ENCODE assay signal across 2 cellular contexts in the genomic region with DNA sequence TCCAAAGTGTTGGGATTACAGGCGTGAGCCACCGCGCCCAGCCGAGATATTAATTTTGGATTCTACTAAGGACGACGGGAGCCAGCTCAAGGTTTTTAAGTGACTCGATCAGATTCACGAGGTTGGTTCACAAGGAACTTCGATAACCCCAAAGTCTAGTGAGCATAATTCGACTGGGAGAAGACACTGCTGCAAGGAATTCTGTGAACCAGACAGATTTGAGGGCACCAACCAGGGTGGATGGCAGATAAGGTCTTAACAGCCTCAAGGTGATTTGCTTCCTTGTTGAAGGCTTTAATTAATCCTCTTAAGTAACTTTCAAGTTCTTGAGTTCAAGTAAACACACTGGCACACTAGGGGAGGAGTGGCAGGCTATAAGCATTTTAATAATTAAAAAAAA.
A peak's percentile ranks its signal among the peaks of the same experiment; 100 is the strongest.
TF ChIP-seq lines count a peak whose summit lies in the region.

No MANE protein-coding gene starts in this region.

TF ChIP-seq in GM12878, 131 proteins besides CTCF, POLR2A, EP300 and RAD21 (continued from another document):
- TF ChIP-seq, protein P1, sequence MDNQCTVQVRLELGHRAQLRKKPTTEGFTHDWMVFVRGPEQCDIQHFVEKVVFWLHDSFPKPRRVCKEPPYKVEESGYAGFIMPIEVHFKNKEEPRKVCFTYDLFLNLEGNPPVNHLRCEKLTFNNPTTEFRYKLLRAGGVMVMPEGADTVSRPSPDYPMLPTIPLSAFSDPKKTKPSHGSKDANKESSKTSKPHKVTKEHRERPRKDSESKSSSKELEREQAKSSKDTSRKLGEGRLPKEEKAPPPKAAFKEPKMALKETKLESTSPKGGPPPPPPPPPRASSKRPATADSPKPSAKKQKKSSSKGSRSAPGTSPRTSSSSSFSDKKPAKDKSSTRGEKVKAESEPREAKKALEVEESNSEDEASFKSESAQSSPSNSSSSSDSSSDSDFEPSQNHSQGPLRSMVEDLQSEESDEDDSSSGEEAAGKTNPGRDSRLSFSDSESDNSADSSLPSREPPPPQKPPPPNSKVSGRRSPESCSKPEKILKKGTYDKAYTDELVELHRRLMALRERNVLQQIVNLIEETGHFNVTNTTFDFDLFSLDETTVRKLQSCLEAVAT (IDR thresholded peaks at IDR 0.05) = peak; percentile 24; the same call in 1 of the 2 replicates
- no peak for TF ChIP-seq NRF1 (conservative IDR thresholded peaks at IDR 0.05; ENCODE audit: low read depth, low read length)
TF ChIP-seq in GM12878: peak in this region for 1.

TF ChIP-seq in liver, 16 proteins besides CTCF, POLR2A, EP300 and RAD21 (continued from another document):
- TF ChIP-seq, protein P2, sequence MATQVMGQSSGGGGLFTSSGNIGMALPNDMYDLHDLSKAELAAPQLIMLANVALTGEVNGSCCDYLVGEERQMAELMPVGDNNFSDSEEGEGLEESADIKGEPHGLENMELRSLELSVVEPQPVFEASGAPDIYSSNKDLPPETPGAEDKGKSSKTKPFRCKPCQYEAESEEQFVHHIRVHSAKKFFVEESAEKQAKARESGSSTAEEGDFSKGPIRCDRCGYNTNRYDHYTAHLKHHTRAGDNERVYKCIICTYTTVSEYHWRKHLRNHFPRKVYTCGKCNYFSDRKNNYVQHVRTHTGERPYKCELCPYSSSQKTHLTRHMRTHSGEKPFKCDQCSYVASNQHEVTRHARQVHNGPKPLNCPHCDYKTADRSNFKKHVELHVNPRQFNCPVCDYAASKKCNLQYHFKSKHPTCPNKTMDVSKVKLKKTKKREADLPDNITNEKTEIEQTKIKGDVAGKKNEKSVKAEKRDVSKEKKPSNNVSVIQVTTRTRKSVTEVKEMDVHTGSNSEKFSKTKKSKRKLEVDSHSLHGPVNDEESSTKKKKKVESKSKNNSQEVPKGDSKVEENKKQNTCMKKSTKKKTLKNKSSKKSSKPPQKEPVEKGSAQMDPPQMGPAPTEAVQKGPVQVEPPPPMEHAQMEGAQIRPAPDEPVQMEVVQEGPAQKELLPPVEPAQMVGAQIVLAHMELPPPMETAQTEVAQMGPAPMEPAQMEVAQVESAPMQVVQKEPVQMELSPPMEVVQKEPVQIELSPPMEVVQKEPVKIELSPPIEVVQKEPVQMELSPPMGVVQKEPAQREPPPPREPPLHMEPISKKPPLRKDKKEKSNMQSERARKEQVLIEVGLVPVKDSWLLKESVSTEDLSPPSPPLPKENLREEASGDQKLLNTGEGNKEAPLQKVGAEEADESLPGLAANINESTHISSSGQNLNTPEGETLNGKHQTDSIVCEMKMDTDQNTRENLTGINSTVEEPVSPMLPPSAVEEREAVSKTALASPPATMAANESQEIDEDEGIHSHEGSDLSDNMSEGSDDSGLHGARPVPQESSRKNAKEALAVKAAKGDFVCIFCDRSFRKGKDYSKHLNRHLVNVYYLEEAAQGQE (IDR thresholded peaks at IDR 0.05) = no peak
- TF ChIP-seq FOXA1 (IDR thresholded peaks at IDR 0.05) = no peak
